2 cellular contexts compared by ENCODE assay signal in the genomic region with DNA sequence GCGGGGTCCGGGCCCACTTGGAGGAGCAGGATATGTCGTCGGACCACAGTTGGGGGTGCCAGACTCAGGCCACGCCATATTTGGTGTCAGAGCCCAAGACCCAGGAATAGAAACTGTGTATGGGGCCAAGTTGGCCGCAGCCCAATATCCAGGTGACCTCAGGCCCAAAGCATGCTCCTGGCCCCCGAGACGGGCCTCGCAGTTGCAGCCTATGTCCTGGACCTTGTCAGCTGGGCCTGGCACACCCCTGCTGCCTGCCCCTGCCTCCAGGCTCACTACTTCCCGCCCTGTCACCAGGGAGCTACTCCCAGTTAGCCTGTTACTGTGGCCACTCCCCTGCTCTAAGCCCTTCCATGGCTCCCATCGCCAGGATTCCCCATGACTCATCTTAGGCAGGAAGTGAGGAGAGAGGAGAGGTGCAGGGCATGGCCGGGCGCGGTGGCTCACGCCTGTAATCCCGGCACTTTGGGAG.
TF ChIP-seq lines count a peak whose summit lies in the region.

No MANE protein-coding gene starts in this region.

TF ChIP-seq in Ishikawa, 13 proteins besides CTCF, POLR2A, EP300 and RAD21 (continued from another document):
- TF ChIP-seq NFIC (IDR thresholded peaks at IDR 0.05): peak; percentile 91
- TF ChIP-seq TEAD4 (IDR thresholded peaks at IDR 0.05): peak; percentile 82

TF ChIP-seq in GM23338, 12 proteins besides CTCF, POLR2A, EP300 and RAD21 (continued from another document):
- TF ChIP-seq, protein P1, sequence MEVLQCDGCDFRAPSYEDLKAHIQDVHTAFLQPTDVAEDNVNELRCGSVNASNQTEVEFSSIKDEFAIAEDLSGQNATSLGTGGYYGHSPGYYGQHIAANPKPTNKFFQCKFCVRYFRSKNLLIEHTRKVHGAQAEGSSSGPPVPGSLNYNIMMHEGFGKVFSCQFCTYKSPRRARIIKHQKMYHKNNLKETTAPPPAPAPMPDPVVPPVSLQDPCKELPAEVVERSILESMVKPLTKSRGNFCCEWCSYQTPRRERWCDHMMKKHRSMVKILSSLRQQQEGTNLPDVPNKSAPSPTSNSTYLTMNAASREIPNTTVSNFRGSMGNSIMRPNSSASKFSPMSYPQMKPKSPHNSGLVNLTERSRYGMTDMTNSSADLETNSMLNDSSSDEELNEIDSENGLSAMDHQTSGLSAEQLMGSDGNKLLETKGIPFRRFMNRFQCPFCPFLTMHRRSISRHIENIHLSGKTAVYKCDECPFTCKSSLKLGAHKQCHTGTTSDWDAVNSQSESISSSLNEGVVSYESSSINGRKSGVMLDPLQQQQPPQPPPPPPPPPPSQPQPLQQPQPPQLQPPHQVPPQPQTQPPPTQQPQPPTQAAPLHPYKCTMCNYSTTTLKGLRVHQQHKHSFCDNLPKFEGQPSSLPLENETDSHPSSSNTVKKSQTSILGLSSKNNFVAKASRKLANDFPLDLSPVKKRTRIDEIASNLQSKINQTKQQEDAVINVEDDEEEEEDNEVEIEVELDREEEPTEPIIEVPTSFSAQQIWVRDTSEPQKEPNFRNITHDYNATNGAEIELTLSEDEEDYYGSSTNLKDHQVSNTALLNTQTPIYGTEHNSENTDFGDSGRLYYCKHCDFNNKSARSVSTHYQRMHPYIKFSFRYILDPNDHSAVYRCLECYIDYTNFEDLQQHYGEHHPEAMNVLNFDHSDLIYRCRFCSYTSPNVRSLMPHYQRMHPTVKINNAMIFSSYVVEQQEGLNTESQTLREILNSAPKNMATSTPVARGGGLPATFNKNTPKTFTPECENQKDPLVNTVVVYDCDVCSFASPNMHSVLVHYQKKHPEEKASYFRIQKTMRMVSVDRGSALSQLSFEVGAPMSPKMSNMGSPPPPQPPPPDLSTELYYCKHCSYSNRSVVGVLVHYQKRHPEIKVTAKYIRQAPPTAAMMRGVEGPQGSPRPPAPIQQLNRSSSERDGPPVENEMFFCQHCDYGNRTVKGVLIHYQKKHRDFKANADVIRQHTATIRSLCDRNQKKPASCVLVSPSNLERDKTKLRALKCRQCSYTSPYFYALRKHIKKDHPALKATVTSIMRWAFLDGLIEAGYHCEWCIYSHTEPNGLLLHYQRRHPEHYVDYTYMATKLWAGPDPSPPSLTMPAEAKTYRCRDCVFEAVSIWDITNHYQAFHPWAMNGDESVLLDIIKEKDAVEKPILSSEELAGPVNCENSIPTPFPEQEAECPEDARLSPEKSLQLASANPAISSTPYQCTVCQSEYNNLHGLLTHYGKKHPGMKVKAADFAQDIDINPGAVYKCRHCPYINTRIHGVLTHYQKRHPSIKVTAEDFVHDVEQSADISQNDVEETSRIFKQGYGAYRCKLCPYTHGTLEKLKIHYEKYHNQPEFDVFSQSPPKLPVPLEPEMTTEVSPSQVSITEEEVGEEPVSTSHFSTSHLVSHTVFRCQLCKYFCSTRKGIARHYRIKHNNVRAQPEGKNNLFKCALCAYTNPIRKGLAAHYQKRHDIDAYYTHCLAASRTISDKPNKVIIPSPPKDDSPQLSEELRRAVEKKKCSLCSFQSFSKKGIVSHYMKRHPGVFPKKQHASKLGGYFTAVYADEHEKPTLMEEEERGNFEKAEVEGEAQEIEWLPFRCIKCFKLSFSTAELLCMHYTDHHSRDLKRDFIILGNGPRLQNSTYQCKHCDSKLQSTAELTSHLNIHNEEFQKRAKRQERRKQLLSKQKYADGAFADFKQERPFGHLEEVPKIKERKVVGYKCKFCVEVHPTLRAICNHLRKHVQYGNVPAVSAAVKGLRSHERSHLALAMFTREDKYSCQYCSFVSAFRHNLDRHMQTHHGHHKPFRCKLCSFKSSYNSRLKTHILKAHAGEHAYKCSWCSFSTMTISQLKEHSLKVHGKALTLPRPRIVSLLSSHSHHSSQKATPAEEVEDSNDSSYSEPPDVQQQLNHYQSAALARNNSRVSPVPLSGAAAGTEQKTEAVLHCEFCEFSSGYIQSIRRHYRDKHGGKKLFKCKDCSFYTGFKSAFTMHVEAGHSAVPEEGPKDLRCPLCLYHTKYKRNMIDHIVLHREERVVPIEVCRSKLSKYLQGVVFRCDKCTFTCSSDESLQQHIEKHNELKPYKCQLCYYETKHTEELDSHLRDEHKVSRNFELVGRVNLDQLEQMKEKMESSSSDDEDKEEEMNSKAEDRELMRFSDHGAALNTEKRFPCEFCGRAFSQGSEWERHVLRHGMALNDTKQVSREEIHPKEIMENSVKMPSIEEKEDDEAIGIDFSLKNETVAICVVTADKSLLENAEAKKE (CRISPR knock-in tag; IDR thresholded peaks at IDR 0.05): no peak
- TF ChIP-seq, protein P2, sequence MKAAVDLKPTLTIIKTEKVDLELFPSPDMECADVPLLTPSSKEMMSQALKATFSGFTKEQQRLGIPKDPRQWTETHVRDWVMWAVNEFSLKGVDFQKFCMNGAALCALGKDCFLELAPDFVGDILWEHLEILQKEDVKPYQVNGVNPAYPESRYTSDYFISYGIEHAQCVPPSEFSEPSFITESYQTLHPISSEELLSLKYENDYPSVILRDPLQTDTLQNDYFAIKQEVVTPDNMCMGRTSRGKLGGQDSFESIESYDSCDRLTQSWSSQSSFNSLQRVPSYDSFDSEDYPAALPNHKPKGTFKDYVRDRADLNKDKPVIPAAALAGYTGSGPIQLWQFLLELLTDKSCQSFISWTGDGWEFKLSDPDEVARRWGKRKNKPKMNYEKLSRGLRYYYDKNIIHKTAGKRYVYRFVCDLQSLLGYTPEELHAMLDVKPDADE (IDR thresholded peaks at IDR 0.05): no peak
- TF ChIP-seq, protein P3, sequence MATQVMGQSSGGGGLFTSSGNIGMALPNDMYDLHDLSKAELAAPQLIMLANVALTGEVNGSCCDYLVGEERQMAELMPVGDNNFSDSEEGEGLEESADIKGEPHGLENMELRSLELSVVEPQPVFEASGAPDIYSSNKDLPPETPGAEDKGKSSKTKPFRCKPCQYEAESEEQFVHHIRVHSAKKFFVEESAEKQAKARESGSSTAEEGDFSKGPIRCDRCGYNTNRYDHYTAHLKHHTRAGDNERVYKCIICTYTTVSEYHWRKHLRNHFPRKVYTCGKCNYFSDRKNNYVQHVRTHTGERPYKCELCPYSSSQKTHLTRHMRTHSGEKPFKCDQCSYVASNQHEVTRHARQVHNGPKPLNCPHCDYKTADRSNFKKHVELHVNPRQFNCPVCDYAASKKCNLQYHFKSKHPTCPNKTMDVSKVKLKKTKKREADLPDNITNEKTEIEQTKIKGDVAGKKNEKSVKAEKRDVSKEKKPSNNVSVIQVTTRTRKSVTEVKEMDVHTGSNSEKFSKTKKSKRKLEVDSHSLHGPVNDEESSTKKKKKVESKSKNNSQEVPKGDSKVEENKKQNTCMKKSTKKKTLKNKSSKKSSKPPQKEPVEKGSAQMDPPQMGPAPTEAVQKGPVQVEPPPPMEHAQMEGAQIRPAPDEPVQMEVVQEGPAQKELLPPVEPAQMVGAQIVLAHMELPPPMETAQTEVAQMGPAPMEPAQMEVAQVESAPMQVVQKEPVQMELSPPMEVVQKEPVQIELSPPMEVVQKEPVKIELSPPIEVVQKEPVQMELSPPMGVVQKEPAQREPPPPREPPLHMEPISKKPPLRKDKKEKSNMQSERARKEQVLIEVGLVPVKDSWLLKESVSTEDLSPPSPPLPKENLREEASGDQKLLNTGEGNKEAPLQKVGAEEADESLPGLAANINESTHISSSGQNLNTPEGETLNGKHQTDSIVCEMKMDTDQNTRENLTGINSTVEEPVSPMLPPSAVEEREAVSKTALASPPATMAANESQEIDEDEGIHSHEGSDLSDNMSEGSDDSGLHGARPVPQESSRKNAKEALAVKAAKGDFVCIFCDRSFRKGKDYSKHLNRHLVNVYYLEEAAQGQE (IDR thresholded peaks at IDR 0.05; ENCODE audit: unreplicated experiment): no peak
